Comparison of ENCODE assay signal across 27 cellular contexts in the genomic region with DNA sequence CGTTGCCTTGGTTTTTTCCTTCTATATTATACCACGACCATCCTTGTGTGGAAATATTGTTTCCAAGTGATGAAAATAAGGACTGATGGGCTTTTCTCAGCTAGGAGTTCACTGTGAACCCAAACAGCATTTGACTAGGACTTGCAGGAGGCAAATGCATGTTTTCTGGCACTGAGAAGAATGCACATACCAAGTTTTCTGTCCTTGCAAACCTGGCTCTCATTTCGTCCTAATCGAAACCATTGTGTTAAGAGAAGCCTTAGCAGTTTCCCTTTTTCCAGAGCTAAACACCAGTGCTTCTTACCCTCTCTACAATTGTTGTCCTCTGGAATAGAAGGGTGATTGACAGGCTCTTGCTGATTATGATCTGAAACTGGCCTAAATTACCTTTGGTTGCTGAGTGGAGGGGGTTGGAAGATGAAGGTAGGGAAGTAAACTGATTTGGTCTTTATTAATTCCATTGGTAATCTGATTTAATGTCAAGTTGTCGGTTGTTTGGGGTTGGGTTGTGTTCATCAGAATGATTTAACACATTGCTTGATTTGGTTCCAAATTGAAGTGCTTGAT.
"Had no signal": no experiment of that assay in that cellular context is flagged by ENCODE, and none has a peak within 500 bp of the region (broad histone marks: within the 10 kb centered on the region; RNA-seq: fewer than 3 reads in every experiment).

No MANE protein-coding gene starts in this region.

- H3K4me3 Mint-ChIP-seq: activated CD8-positive, alpha-beta T cell treated with anti-CD3 and anti-CD28 coated beads for 36 hours; activated T-cell treated with anti-CD3 and anti-CD28 coated beads, Interleukin-2, amount 50 U/mL, for 4 hours; activated T-helper 17 cell treated with anti-CD3 and anti-CD28 coated beads, Interleukin-2, amount 50 U/mL, for 72 hours; natural killer cell; neural progenitor cell; T-helper 1 cell treated with Interleukin-12 subunit alpha and Interleukin-12 subunit beta and Interleukin-4 antibody, amounts not matched to agents 30 μg/mL and 1 μg/mL, for 36 hours had no signal

- H2AFZ ChIP-seq: neural progenitor cell had no signal

- H3K9me3 Mint-ChIP-seq: activated T-helper 17 cell treated with anti-CD3 and anti-CD28 coated beads, Interleukin-2, amount 50 U/mL, for 72 hours; natural killer cell had no signal

- H3K27ac ChIP-seq: epithelial cell of prostate, left lung, lower lobe of right lung, neural progenitor cell, upper lobe of right lung had no signal

- H3K27ac Mint-ChIP-seq: activated CD8-positive, alpha-beta T cell treated with anti-CD3 and anti-CD28 coated beads for 36 hours; activated T-helper 17 cell treated with anti-CD3 and anti-CD28 coated beads, Interleukin-2, amount 50 U/mL, for 72 hours; natural killer cell; neural progenitor cell; T-helper 1 cell treated with Interleukin-12 subunit alpha and Interleukin-12 subunit beta and Interleukin-4 antibody, amounts not matched to agents 30 μg/mL and 1 μg/mL, for 36 hours had no signal

- DNase-seq: activated CD4-positive, alpha-beta T cell treated with anti-CD3 and anti-CD28 coated beads, Interleukin-2, amount 50 U/mL, for 1 hour; activated CD4-positive, CD25-positive, alpha-beta regulatory T cell treated with anti-CD3 and anti-CD28 coated beads, Interleukin-2, amount 50 U/mL, for 72 hours; activated CD8-positive, alpha-beta T cell treated with anti-CD3 and anti-CD28 coated beads for 36 hours; activated gamma-delta T cell treated with Interleukin-2 at 50 U/mL for 16 hours; activated naive CD4-positive, alpha-beta T cell treated with anti-CD3 and anti-CD28 coated beads, Interleukin-2, amount 50 U/mL, for 16 hours; activated T-cell treated with anti-CD3 and anti-CD28 coated beads, Interleukin-2, amount 50 U/mL, for 4 hours; amniotic stem cell; central memory CD4-positive, alpha-beta T cell; dermis blood vessel endothelial cell; effector CD8-positive, alpha-beta T cell; esophagus squamous epithelium; foreskin melanocyte; kidney glomerular epithelial cell; left lung; lower lobe of right lung; mesendoderm; natural killer cell; posterior cingulate gyrus; right cardiac atrium; stimulated activated CD4-positive, alpha-beta T cell treated with anti-CD3 and anti-CD28 coated beads, Interleukin-15, amount 100 ng/mL, for 24 hours; stimulated activated naive CD4-positive, alpha-beta T cell; T1000; upper lobe of right lung had no signal

- H3K36me3 ChIP-seq: esophagus squamous epithelium, left lung, lower lobe of right lung, neural progenitor cell, upper lobe of right lung had no signal

- H3K27me3 ChIP-seq: esophagus squamous epithelium, left lung, neural progenitor cell, upper lobe of right lung had no signal

- H3K4me3 ChIP-seq: esophagus squamous epithelium, left lung, lower lobe of right lung, neural progenitor cell, upper lobe of right lung had no signal

- ATAC-seq: activated CD8-positive, alpha-beta T cell treated with anti-CD3 and anti-CD28 coated beads for 36 hours; activated T-cell treated with anti-CD3 and anti-CD28 coated beads, Interleukin-2, amount 50 U/mL, for 4 hours; activated T-helper 17 cell treated with anti-CD3 and anti-CD28 coated beads, Interleukin-2, amount 50 U/mL, for 72 hours; left lung; lower lobe of right lung; natural killer cell; upper lobe of right lung had no signal

- H3K4me2 ChIP-seq: neural progenitor cell had no signal

- H3K4me1 ChIP-seq: lower lobe of right lung, upper lobe of right lung had no signal

- H3K36me3 Mint-ChIP-seq: natural killer cell, neural progenitor cell had no signal

- H3K4me1 Mint-ChIP-seq: activated T-helper 17 cell treated with anti-CD3 and anti-CD28 coated beads, Interleukin-2, amount 50 U/mL, for 72 hours; natural killer cell; neural progenitor cell had no signal
